Comparison of ENCODE assay signal across 8 cellular contexts in the genomic region with DNA sequence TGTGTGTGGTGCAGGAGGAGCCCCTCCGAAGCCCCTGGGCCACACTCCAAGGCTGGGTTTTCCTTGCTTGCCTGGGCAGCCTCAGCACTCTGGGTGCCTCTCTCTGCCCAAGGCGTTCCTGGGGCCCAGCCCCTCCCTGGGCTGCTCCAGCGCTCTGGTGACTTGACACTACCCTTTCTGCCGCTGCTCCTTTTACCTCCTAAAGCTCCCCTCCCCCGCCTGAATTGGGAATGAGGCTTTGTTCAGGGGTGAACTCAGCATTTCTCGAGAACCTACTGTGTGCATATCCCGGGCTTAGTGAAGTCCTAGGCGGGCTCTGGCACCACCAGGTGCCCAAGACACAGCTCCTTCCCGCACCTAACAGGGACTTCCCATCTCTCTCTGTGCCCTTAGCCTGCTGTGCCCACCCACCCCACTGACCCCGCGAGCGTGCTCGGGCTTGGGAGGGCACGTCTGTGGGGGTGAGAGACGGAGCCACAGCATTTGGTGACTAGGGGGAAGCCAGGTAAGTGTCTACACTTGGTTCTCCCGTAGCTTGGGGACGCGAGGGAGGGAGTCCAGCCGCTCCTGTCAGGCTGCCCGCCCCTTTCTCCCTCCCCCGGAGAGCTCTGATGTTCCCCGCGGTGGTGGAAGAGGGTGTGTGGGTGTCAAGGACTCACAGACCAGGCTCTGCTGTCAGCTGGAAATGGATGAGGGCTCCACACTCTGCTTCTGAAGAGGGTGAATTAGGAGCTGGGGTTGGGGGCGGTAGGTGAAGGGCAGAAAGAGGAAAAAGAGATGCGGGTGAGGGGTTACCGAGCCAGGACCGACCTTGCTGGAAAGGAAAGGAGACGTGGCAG. TPM values are rescaled to one million over a fixed set of nuclear protein-coding genes. Genes with fewer than 3 reads are reported as not detected.
A peak's percentile ranks its signal among the peaks of the same experiment; 100 is the strongest.
DNase-seq lines count a peak whose midpoint lies in the region; ATAC-seq, FAIRE-seq and TF ChIP-seq lines count a peak whose summit lies in the region.

No MANE protein-coding gene starts in this region.

- H3K4me3 ChIP-seq in epithelial cell of proximal tubule (ENCODE audit: low read depth, low read length) (peak overlapping the region; percentile 76), muscle layer of colon (ENCODE audit: low read depth in 1 of 2, low read length in 2 of 2) (peak overlapping the region; percentile 73 to 78)

- H3K36me3 Mint-ChIP-seq in activated B cell treated with CpG ODN at 0.5 μM for 24 hours (ENCODE audit: low read depth): peaks cover 4% of the 10 kb centered on the region

- POLR2A ChIA-PET in activated B cell treated with CpG ODN at 0.5 μM for 24 hours (lab: Charles Lee): interaction anchor here (0.6 to 2.8 kb wide), 14 partner anchors 17 to 1356 kb away, joined by 3 to 8 read pairs (median 4); a partner anchor contains a TSS

- H3K27me3 Mint-ChIP-seq in activated B cell treated with CpG ODN at 0.5 μM for 24 hours: peaks cover 27% of the 10 kb centered on the region

- intact Hi-C loops in activated B cell treated with CpG ODN at 0.5 μM for 24 hours (cut with micrococcal nuclease): loop anchor here (1.0 to 10.0 kb wide), 8 partner anchors 57 to 655 kb away; a partner anchor contains a TSS

- H3K4me1 ChIP-seq in muscle layer of colon (ENCODE audit: insufficient read depth, low read length): peaks cover 39% of the 10 kb centered on the region

- no peak for FAIRE-seq in urothelium cell line (lab: Jason Lieb, UNC)

- CTCF ChIA-PET in activated B cell treated with CpG ODN at 0.5 μM for 24 hours (lab: Charles Lee): interaction anchor here (0.5 to 1.4 kb wide), 2 partner anchors 126 to 1171 kb away, joined by 3 to 4 read pairs; no protein-coding TSS in a partner anchor

- H3K9me3 ChIP-seq in muscle layer of colon (ENCODE audit: low read length): no peaks in the 10 kb centered on the region

- peak overlapping the region; percentile 68 for H3K27ac Mint-ChIP-seq in activated B cell treated with CpG ODN at 0.5 μM for 24 hours

- peak overlapping the region; percentile 88 for H3K4me3 Mint-ChIP-seq in activated B cell treated with CpG ODN at 0.5 μM for 24 hours

- ATAC-seq in activated B cell treated with CpG ODN at 0.5 μM for 24 hours (ENCODE audit: low read depth): no peak
- ATAC-seq in HG03108 (IDR thresholded peaks at IDR 0.05; ENCODE audit: unreplicated experiment): no peak
- no peak for ATAC-seq in HG02678 (IDR thresholded peaks at IDR 0.05; ENCODE audit: unreplicated experiment)

- peak overlapping the region; percentile 45 for H3K27ac ChIP-seq in muscle layer of colon (ENCODE audit: low read depth, low read length)

- peak overlapping the region; percentile 33 for H3K9ac ChIP-seq in muscle layer of colon (ENCODE audit: low read length)

- TF ChIP-seq CTCF in activated B cell treated with CpG ODN at 0.5 μM for 24 hours (IDR thresholded peaks at IDR 0.05) (no peak), epithelial cell of proximal tubule (conservative IDR thresholded peaks at IDR 0.05; ENCODE audit: low read depth, low read length) (no peak)

- no peaks in the 10 kb centered on the region for H3K9me3 Mint-ChIP-seq in activated B cell treated with CpG ODN at 0.5 μM for 24 hours

- peaks cover 15 to 44% of the 10 kb centered on the region in 2 donors for H3K27me3 ChIP-seq in muscle layer of colon (ENCODE audit: control insufficient read depth in 1 of 2, insufficient read depth in 2 of 2, low read length in 2 of 2)

- peak; percentile 53 for DNase-seq in COLO668 (lab: John Stamatoyannopoulos, UW; ENCODE audit: unreplicated experiment)
- DNase-seq in HK-2 (ENCODE audit: unreplicated experiment): peak; percentile 55
- peak; percentile 39 for DNase-seq in activated B cell treated with CpG ODN at 0.5 μM for 24 hours
- DNase-seq in epithelial cell of proximal tubule (ENCODE audit: low read depth): no peak
- DNase-seq in urothelium cell line (ENCODE audit: low spot score): peak; percentile 64

- peaks cover 63% of the 10 kb centered on the region for H3K4me1 Mint-ChIP-seq in activated B cell treated with CpG ODN at 0.5 μM for 24 hours

- H3K36me3 ChIP-seq in muscle layer of colon (ENCODE audit: insufficient read depth, low read length): no peaks in the 10 kb centered on the region

RNA-seq across cellular contexts. Expression of a gene that starts 1.1 kb away (rescaled TPM):
- 27.5 and 28.4 TPM in 2 replicates for total RNA-seq in activated B cell treated with CpG ODN at 0.5 μM for 24 hours
- total RNA-seq in epithelial cell of proximal tubule: 14.0 and 15.7 TPM in 2 replicates

RNA-seq across cellular contexts. Expression of a gene that starts 31.1 kb away (rescaled TPM):
- 10.1 and 10.2 TPM in 2 replicates for total RNA-seq in activated B cell treated with CpG ODN at 0.5 μM for 24 hours
- total RNA-seq in epithelial cell of proximal tubule: 14.4 and 20.0 TPM in 2 replicates

RNA-seq across cellular contexts. Expression of a gene that starts 34.1 kb away (rescaled TPM):
- 63.5 and 76.7 TPM in 2 replicates for total RNA-seq in activated B cell treated with CpG ODN at 0.5 μM for 24 hours
- total RNA-seq in epithelial cell of proximal tubule: 34.4 and 41.2 TPM in 2 replicates

RNA-seq across cellular contexts. Expression of a gene that starts 57.2 kb away (rescaled TPM):
- total RNA-seq in activated B cell treated with CpG ODN at 0.5 μM for 24 hours (11.5 and 13.4 TPM in 2 replicates), epithelial cell of proximal tubule (54.7 and 107 TPM in 2 replicates)
